In genomic region chr13:81577601-81578000, GRCh38 we compare ENCODE assay signal across 1 cellular context.
TF ChIP-seq lines count a peak whose summit lies in the region.

No MANE protein-coding gene starts in this region.

TF ChIP-seq in GM23338, 12 proteins besides CTCF, POLR2A, EP300 and RAD21 (continued from another document):
- TF ChIP-seq, protein P1, sequence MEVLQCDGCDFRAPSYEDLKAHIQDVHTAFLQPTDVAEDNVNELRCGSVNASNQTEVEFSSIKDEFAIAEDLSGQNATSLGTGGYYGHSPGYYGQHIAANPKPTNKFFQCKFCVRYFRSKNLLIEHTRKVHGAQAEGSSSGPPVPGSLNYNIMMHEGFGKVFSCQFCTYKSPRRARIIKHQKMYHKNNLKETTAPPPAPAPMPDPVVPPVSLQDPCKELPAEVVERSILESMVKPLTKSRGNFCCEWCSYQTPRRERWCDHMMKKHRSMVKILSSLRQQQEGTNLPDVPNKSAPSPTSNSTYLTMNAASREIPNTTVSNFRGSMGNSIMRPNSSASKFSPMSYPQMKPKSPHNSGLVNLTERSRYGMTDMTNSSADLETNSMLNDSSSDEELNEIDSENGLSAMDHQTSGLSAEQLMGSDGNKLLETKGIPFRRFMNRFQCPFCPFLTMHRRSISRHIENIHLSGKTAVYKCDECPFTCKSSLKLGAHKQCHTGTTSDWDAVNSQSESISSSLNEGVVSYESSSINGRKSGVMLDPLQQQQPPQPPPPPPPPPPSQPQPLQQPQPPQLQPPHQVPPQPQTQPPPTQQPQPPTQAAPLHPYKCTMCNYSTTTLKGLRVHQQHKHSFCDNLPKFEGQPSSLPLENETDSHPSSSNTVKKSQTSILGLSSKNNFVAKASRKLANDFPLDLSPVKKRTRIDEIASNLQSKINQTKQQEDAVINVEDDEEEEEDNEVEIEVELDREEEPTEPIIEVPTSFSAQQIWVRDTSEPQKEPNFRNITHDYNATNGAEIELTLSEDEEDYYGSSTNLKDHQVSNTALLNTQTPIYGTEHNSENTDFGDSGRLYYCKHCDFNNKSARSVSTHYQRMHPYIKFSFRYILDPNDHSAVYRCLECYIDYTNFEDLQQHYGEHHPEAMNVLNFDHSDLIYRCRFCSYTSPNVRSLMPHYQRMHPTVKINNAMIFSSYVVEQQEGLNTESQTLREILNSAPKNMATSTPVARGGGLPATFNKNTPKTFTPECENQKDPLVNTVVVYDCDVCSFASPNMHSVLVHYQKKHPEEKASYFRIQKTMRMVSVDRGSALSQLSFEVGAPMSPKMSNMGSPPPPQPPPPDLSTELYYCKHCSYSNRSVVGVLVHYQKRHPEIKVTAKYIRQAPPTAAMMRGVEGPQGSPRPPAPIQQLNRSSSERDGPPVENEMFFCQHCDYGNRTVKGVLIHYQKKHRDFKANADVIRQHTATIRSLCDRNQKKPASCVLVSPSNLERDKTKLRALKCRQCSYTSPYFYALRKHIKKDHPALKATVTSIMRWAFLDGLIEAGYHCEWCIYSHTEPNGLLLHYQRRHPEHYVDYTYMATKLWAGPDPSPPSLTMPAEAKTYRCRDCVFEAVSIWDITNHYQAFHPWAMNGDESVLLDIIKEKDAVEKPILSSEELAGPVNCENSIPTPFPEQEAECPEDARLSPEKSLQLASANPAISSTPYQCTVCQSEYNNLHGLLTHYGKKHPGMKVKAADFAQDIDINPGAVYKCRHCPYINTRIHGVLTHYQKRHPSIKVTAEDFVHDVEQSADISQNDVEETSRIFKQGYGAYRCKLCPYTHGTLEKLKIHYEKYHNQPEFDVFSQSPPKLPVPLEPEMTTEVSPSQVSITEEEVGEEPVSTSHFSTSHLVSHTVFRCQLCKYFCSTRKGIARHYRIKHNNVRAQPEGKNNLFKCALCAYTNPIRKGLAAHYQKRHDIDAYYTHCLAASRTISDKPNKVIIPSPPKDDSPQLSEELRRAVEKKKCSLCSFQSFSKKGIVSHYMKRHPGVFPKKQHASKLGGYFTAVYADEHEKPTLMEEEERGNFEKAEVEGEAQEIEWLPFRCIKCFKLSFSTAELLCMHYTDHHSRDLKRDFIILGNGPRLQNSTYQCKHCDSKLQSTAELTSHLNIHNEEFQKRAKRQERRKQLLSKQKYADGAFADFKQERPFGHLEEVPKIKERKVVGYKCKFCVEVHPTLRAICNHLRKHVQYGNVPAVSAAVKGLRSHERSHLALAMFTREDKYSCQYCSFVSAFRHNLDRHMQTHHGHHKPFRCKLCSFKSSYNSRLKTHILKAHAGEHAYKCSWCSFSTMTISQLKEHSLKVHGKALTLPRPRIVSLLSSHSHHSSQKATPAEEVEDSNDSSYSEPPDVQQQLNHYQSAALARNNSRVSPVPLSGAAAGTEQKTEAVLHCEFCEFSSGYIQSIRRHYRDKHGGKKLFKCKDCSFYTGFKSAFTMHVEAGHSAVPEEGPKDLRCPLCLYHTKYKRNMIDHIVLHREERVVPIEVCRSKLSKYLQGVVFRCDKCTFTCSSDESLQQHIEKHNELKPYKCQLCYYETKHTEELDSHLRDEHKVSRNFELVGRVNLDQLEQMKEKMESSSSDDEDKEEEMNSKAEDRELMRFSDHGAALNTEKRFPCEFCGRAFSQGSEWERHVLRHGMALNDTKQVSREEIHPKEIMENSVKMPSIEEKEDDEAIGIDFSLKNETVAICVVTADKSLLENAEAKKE (CRISPR knock-in tag; IDR thresholded peaks at IDR 0.05), result no peak
- TF ChIP-seq ZNF114 (CRISPR knock-in tag; IDR thresholded peaks at IDR 0.05) (no peak), EZH2phosphoT487 (IDR thresholded peaks at IDR 0.05; ENCODE audit: unreplicated experiment) (no peak), REST (IDR thresholded peaks at IDR 0.05; ENCODE audit: unreplicated experiment) (no peak), ZNF331 (CRISPR knock-in tag; IDR thresholded peaks at IDR 0.05; ENCODE audit: low read depth) (no peak), EZH2 (IDR thresholded peaks at IDR 0.05; ENCODE audit: low read depth, unreplicated experiment) (no peak), CREB1 (CRISPR knock-in tag; IDR thresholded peaks at IDR 0.05; ENCODE audit: low read depth) (no peak), NANOG (IDR thresholded peaks at IDR 0.05; ENCODE audit: borderline replicate concordance) (no peak)
- TF ChIP-seq, protein P2, sequence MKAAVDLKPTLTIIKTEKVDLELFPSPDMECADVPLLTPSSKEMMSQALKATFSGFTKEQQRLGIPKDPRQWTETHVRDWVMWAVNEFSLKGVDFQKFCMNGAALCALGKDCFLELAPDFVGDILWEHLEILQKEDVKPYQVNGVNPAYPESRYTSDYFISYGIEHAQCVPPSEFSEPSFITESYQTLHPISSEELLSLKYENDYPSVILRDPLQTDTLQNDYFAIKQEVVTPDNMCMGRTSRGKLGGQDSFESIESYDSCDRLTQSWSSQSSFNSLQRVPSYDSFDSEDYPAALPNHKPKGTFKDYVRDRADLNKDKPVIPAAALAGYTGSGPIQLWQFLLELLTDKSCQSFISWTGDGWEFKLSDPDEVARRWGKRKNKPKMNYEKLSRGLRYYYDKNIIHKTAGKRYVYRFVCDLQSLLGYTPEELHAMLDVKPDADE (IDR thresholded peaks at IDR 0.05), result no peak
